Comparison of ENCODE assay signal across 26 cellular contexts in genomic region chr11:84247129-84247528, GRCh38.
"Had no signal": no experiment of that assay in that cellular context is flagged by ENCODE, and none has a peak within 500 bp of the region (broad histone marks: within the 10 kb centered on the region; RNA-seq: fewer than 3 reads in every experiment).

No MANE protein-coding gene starts in this region.

- H3K4me1 ChIP-seq: Peyer's patch had no signal

- H3K4me3 ChIP-seq: ascending aorta, cardiac muscle cell, Peyer's patch had no signal

- H3K27me3 ChIP-seq: ascending aorta, cardiac muscle cell, Peyer's patch had no signal

- DNase-seq: activated CD4-positive, alpha-beta T cell treated with anti-CD3 and anti-CD28 coated beads, Interleukin-2, amount 10 ng/mL, durations not matched to agents 24 days and 14 days; activated CD4-positive, alpha-beta T cell treated with anti-CD3 and anti-CD28 coated beads, Interleukin-2, amount 50 U/mL, for 4 hours; activated CD8-positive, alpha-beta T cell treated with anti-CD3 and anti-CD28 coated beads for 36 hours; activated gamma-delta T cell; activated naive CD4-positive, alpha-beta T cell treated with Interleukin-2 at 50 U/mL for 16 hours; activated naive CD8-positive, alpha-beta T cell treated with anti-CD3 and anti-CD28 coated beads, Interleukin-2, amount 10 ng/mL, durations not matched to agents 7 days and 5 days; activated T-cell treated with anti-CD3 and anti-CD28 coated beads, Interleukin-2, amount 50 U/mL, for 1 hour; amygdala; Karpas-422; KBM-7; NCI-H1105; NCI-H1417 treated with DMSO at 0.1 percent for 48 hours; NCI-H187 treated with DMSO at 0.1 percent for 48 hours; NCI-H2081; NCI-H2171 treated with DMSO at 0.1 percent for 48 hours; NCI-H226; NCI-H524; NCI-H748 treated with DMSO at 0.1 percent for 48 hours; NK-92 treated with Interleukin-12 subunit alpha and Interleukin-12 subunit beta, amount 100 ng/mL, for 24 hours; PC-3; Peyer's patch; RPMI8226; SK-N-SH had no signal

- ATAC-seq: activated CD8-positive, alpha-beta T cell treated with anti-CD3 and anti-CD28 coated beads for 36 hours; PC-3 had no signal

- FAIRE-seq: TTC549 had no signal

- H3K9me3 ChIP-seq: ascending aorta, Peyer's patch, SK-N-SH had no signal

- H3K36me3 ChIP-seq: ascending aorta, cardiac muscle cell, Peyer's patch had no signal

- H3K9ac ChIP-seq: SK-N-SH had no signal

- H3K27ac ChIP-seq: ascending aorta, cardiac muscle cell, Peyer's patch had no signal

- H3K4me2 ChIP-seq: SK-N-SH had no signal
